ENCODE assay signal across 8 cellular contexts in genomic region chr16:11742536-11743307, GRCh38. TPM values are rescaled to one million over a fixed set of nuclear protein-coding genes. Genes with fewer than 3 reads are reported as not detected.
DNase-seq lines count a peak whose midpoint lies in the region; ATAC-seq and TF ChIP-seq lines count a peak whose summit lies in the region.

A gene with protein sequence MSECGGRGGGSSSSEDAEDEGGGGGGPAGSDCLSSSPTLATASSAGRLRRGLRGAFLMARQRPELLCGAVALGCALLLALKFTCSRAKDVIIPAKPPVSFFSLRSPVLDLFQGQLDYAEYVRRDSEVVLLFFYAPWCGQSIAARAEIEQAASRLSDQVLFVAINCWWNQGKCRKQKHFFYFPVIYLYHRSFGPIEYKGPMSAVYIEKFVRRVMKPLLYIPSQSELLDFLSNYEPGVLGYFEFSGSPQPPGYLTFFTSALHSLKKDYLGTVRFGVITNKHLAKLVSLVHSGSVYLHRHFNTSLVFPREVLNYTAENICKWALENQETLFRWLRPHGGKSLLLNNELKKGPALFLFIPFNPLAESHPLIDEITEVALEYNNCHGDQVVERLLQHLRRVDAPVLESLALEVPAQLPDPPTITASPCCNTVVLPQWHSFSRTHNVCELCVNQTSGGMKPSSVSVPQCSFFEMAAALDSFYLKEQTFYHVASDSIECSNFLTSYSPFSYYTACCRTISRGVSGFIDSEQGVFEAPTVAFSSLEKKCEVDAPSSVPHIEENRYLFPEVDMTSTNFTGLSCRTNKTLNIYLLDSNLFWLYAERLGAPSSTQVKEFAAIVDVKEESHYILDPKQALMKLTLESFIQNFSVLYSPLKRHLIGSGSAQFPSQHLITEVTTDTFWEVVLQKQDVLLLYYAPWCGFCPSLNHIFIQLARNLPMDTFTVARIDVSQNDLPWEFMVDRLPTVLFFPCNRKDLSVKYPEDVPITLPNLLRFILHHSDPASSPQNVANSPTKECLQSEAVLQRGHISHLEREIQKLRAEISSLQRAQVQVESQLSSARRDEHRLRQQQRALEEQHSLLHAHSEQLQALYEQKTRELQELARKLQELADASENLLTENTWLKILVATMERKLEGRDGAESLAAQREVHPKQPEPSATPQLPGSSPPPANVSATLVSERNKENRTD (minus strand): TSS chr16:11742857. CDS start chr16:11742730, 127 bp downstream.

- peaks cover 53% of the 10 kb centered on the region for H3K4me1 Mint-ChIP-seq in activated CD4-positive, alpha-beta memory T cell treated with anti-CD3 and anti-CD28 coated beads, Interleukin-2, amount 10 ng/mL, durations not matched to agents 7 days and 5 days

- peak within 1 kb of the TSS; percentile 92 for H3K27ac Mint-ChIP-seq in activated CD4-positive, alpha-beta memory T cell treated with anti-CD3 and anti-CD28 coated beads, Interleukin-2, amount 10 ng/mL, durations not matched to agents 7 days and 5 days

- intact Hi-C loops in lower leg skin (cut with DNase I; ENCODE audit: low total_unique reads), result no loop called here

- peak within 1 kb of the TSS; percentile 86 for H3K4me3 Mint-ChIP-seq in activated CD4-positive, alpha-beta memory T cell treated with anti-CD3 and anti-CD28 coated beads, Interleukin-2, amount 10 ng/mL, durations not matched to agents 7 days and 5 days

- H3K27me3 Mint-ChIP-seq in activated CD4-positive, alpha-beta memory T cell treated with anti-CD3 and anti-CD28 coated beads, Interleukin-2, amount 10 ng/mL, durations not matched to agents 7 days and 5 days, result no peaks in the 10 kb centered on the region

- peak in 1 of 3 donors; percentile 58 for TF ChIP-seq CTCF in lower leg skin (IDR thresholded peaks at IDR 0.05)

- H3K36me3 Mint-ChIP-seq in activated CD4-positive, alpha-beta memory T cell treated with anti-CD3 and anti-CD28 coated beads, Interleukin-2, amount 10 ng/mL, durations not matched to agents 7 days and 5 days (ENCODE audit: low read depth), result peaks cover 37% of the 10 kb centered on the region

- H3K9ac ChIP-seq in duodenal mucosa (ENCODE audit: low read depth in 1 of 2, low read length in 2 of 2), result peak within 1 kb of the TSS; percentile 95 to 98

- DNase-seq in CD1c-positive myeloid dendritic cell (ENCODE audit: extremely low spot score) (peak; percentile 100), NCI-H82 treated with DMSO at 0.1 percent for 48 hours (lab: John Stamatoyannopoulos, UW; ENCODE audit: unreplicated experiment) (peak; percentile 94), lower leg skin (ENCODE audit: low spot score in 2 of 2) (peak; percentile 98 to 100)
- DNase-seq in activated CD4-positive, alpha-beta memory T cell treated with anti-CD3 and anti-CD28 coated beads, Interleukin-2, amount 10 ng/mL, durations not matched to agents 7 days and 5 days, result peak; percentile 99
- DNase-seq in stimulated activated CD4-positive, alpha-beta T cell treated with anti-CD3 and anti-CD28 coated beads, Interleukin-4, amount 100 ng/mL, for 48 hours (ENCODE audit: low read depth in 2 of 2), result peak; percentile 99

- POLR2A ChIA-PET in activated CD4-positive, alpha-beta memory T cell treated with anti-CD3 and anti-CD28 coated beads, Interleukin-2, amount 10 ng/mL, durations not matched to agents 7 days and 5 days (lab: Charles Lee), result interaction anchor here (0.9 to 6.9 kb wide), 37 partner anchors 10 to 800 kb away, joined by 3 to 113 read pairs (median 5); partner anchors contain the start of genes DEXI, GSPT1, RSL1D1 and ZC3H7A

- H3K27ac ChIP-seq in duodenal mucosa (ENCODE audit: low read depth, low read length), result peak within 1 kb of the TSS; percentile 97

- no peaks in the 10 kb centered on the region for H3K9me3 ChIP-seq in duodenal mucosa (ENCODE audit: control insufficient read depth in 1 of 2, low read length in 2 of 2)

- H3K4me3 ChIP-seq in duodenal mucosa (ENCODE audit: low read depth in 1 of 2, low read length in 2 of 2), result peak within 1 kb of the TSS; percentile 87 to 96
- peak within 1 kb of the TSS; percentile 87 for H3K4me3 ChIP-seq in lower leg skin (ENCODE audit: low read depth, poor library complexity, severe bottlenecking)

- no peaks in the 10 kb centered on the region for H3K27me3 ChIP-seq in duodenal mucosa (ENCODE audit: control insufficient read depth in 1 of 2, insufficient read depth in 2 of 2, low read length in 2 of 2)

- ATAC-seq in GM19438 (IDR thresholded peaks at IDR 0.05; ENCODE audit: low read depth, unreplicated experiment) (peak; percentile 85), HG03575 (IDR thresholded peaks at IDR 0.05; ENCODE audit: extremely low read depth, insufficient number of reproducible peaks, low FRiP score, unreplicated experiment) (peak; percentile 61)

- peak in 1 of 2 donors; percentile 89 for TF ChIP-seq POLR2A in lower leg skin (IDR thresholded peaks at IDR 0.05)

- peaks cover 37 to 49% of the 10 kb centered on the region in 2 donors for H3K4me1 ChIP-seq in duodenal mucosa (ENCODE audit: control insufficient read depth in 1 of 2, insufficient read depth in 2 of 2, low read length in 2 of 2)

- WGBS in lower leg skin, 2 donors, result 0 to 1% methylated on average over 36 to 42 of the region's 96 CpGs

- H3K9me3 Mint-ChIP-seq in activated CD4-positive, alpha-beta memory T cell treated with anti-CD3 and anti-CD28 coated beads, Interleukin-2, amount 10 ng/mL, durations not matched to agents 7 days and 5 days, result no peaks in the 10 kb centered on the region

- H3K36me3 ChIP-seq in duodenal mucosa (ENCODE audit: control insufficient read depth in 1 of 2, insufficient read depth in 2 of 2, low read length in 2 of 2), result no peaks in the 10 kb centered on the region

- CTCF ChIA-PET in activated CD4-positive, alpha-beta memory T cell treated with anti-CD3 and anti-CD28 coated beads, Interleukin-2, amount 10 ng/mL, durations not matched to agents 7 days and 5 days (lab: Charles Lee), result interaction anchor here (1.0 to 4.2 kb wide), 8 partner anchors 20 to 173 kb away, joined by 3 to 30 read pairs (median 4); partner anchors contain the start of genes GSPT1 and ZC3H7A

RNA-seq across cellular contexts. Expression of the gene that starts here (rescaled TPM):
- 10 to 100 TPM; 45.3 to 46.6 TPM for total RNA-seq in activated CD4-positive, alpha-beta memory T cell treated with anti-CD3 and anti-CD28 coated beads, Interleukin-2, amount 10 ng/mL, durations not matched to agents 7 days and 5 days
- total RNA-seq in lower leg skin, result 10 to 100 TPM; 27.7 to 47.8 (median 40.0) TPM

Comparison
In these comparisons a context has a peak if more than half of its experiments do, and no peak if none do; other contexts are left out.
1. Peak in every context shown above with its lines: DNase-seq, ATAC-seq, H3K4me3 ChIP-seq and H3K27ac ChIP-seq.